8 cellular contexts compared by ENCODE assay signal in the genomic region with DNA sequence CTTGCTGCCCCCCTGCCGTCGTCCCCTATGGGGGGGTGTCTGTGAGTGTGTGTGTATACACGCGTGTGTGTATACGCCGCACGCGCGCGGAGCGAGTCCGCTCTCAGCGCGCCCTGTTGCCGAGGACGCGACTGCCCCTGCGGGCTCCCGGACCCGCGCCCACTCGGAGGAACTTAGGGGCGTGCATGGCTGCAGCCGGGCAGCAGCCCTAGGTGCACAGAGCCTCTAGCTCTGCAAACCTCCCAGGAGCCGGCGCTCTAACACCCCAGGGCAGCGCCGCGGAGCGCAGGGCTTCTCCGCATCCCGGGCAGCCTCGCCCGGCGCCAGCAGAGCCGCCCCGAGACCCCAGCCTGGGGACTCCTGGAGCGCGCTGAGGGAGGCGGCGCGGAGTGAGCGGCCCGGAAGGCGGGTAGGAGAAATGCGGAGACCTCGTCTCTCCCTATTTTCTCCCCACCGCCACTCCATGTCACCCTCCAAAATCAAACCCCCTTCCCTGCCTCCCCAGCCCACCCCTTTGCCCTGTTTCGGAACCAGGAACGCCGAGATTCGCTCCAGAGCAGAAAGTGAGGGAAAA. TPM values are rescaled to one million over a fixed set of nuclear protein-coding genes. Genes with fewer than 3 reads are reported as not detected.
DNase-seq lines count a peak whose midpoint lies in the region; ATAC-seq and TF ChIP-seq lines count a peak whose summit lies in the region.

No MANE protein-coding gene starts in this region.

- H3K4me1 ChIP-seq in CD8-positive, alpha-beta T cell (ENCODE audit: insufficient read depth, low read length) = peaks cover 29% of the 10 kb centered on the region
- peaks cover 47% of the 10 kb centered on the region for H3K4me1 ChIP-seq in Loucy (ENCODE audit: insufficient read depth, low read length, poor library complexity, severe bottlenecking)
- H3K4me1 ChIP-seq in esophagus squamous epithelium = peaks cover 20 to 50% (median 37%) of the 10 kb centered on the region in 3 donors
- H3K4me1 ChIP-seq in vagina = peaks cover 46% of the 10 kb centered on the region

- TF ChIP-seq CTCF in CD8-positive, alpha-beta T cell (IDR thresholded peaks at IDR 0.05) = no peak
- TF ChIP-seq CTCF in Loucy (conservative IDR thresholded peaks at IDR 0.05; ENCODE audit: low read length) (no peak), esophagus squamous epithelium (IDR thresholded peaks at IDR 0.05) (no peak), vagina (IDR thresholded peaks at IDR 0.05) (no peak)

- H3K9me2 ChIP-seq in Loucy (replicated peaks; ENCODE audit: low read depth, low read length) = no peaks in the 10 kb centered on the region

- peak overlapping the region; percentile 94 for H3K4me3 Mint-ChIP-seq in CD8-positive, alpha-beta T cell
- peak overlapping the region; percentile 88 to 100 (median 99) for H3K4me3 Mint-ChIP-seq in naive B cell

- peak; percentile 7 for ATAC-seq in CD8-positive, alpha-beta T cell
- peak; percentile 39 for ATAC-seq in GM19324 (IDR thresholded peaks at IDR 0.05; ENCODE audit: low FRiP score, unreplicated experiment)
- peak; percentile 22 to 23 for ATAC-seq in naive B cell (ENCODE audit: low read depth in 2 of 2)
- no peak for ATAC-seq in HG03457 (IDR thresholded peaks at IDR 0.05; ENCODE audit: unreplicated experiment)

- H2AFZ ChIP-seq in Loucy (ENCODE audit: low read length) = peak overlapping the region; percentile 13; the same call in 1 of the 2 replicates

- peak overlapping the region; percentile 96 for H3K4me2 ChIP-seq in Loucy (ENCODE audit: low read depth, low read length, poor library complexity, severe bottlenecking)

- POLR2A ChIA-PET in CD8-positive, alpha-beta T cell (lab: Charles Lee) = interaction anchor here (0.8 to 4.3 kb wide), 17 partner anchors 8 to 202 kb away, joined by 3 to 13 read pairs (median 5); partner anchors contain the start of gene COQ8A

- peak in 4 of 7 experiments; percentile 52 to 77 (median 56) for DNase-seq in CD8-positive, alpha-beta T cell
- peak; percentile 85 for DNase-seq in activated CD8-positive, alpha-beta memory T cell treated with anti-CD3 and anti-CD28 coated beads for 24 hours
- DNase-seq in esophagus squamous epithelium (lab: John Stamatoyannopoulos, UW) (no peak), naive B cell (peak; percentile 45), vagina (ENCODE audit: extremely low spot score in 2 of 2) (no peak)

- 0 out of 2 replicates have a peak, but pooled peaks cover 4% of the 10 kb centered on the region for H3F3A ChIP-seq in Loucy (ENCODE audit: low read depth)

- TF ChIP-seq POLR2A in esophagus squamous epithelium (IDR thresholded peaks at IDR 0.05) = no peak
- peak in 1 of 2 donors; percentile 14 for TF ChIP-seq POLR2A in vagina (IDR thresholded peaks at IDR 0.05)

- H4K20me1 ChIP-seq in Loucy (ENCODE audit: insufficient read depth, low read length, poor library complexity, severe bottlenecking) = peaks cover 36% of the 10 kb centered on the region

- H3K36me3 Mint-ChIP-seq in CD8-positive, alpha-beta T cell = peaks cover 47% of the 10 kb centered on the region
- H3K36me3 Mint-ChIP-seq in naive B cell = no peaks in the 10 kb centered on the region

- CTCF ChIA-PET in CD8-positive, alpha-beta T cell (lab: Charles Lee) = interaction anchor here (1.0 to 3.1 kb wide), 8 partner anchors 9 to 105 kb away, joined by 3 to 14 read pairs (median 5); no protein-coding TSS in a partner anchor

- peak overlapping the region; percentile 98 for H3K27ac ChIP-seq in CD8-positive, alpha-beta T cell (ENCODE audit: low read depth, low read length)
- H3K27ac ChIP-seq in esophagus squamous epithelium (peak overlapping the region; percentile 86 to 96 (median 92)), vagina (peak overlapping the region; percentile 97)

- peaks cover 26% of the 10 kb centered on the region for H3K36me3 ChIP-seq in CD8-positive, alpha-beta T cell (ENCODE audit: insufficient read depth, low read length)
- H3K36me3 ChIP-seq in Loucy (ENCODE audit: insufficient read depth, low read length) (peaks cover 6% of the 10 kb centered on the region; the same call in 1 of the 2 replicates), esophagus squamous epithelium (peaks cover 0 to 23% (median 10%) of the 10 kb centered on the region in 3 donors), vagina (peaks cover 0 to 11% of the 10 kb centered on the region in 2 donors)

- H3K79me2 ChIP-seq in Loucy (ENCODE audit: insufficient read depth, low read length) = peaks cover 55% of the 10 kb centered on the region

- peaks cover 39% of the 10 kb centered on the region for H3K4me1 Mint-ChIP-seq in CD8-positive, alpha-beta T cell (ENCODE audit: low read depth)
- peaks cover 23 to 57% (median 53%) of the 10 kb centered on the region in 3 donors for H3K4me1 Mint-ChIP-seq in naive B cell

- H3K4me3 ChIP-seq in CD8-positive, alpha-beta T cell (ENCODE audit: low read depth, low read length) = peak overlapping the region; percentile 99
- H3K4me3 ChIP-seq in Loucy (ENCODE audit: low read length, poor library complexity, severe bottlenecking) (peak overlapping the region; percentile 96), esophagus squamous epithelium (peak overlapping the region; percentile 68 to 93 (median 84)), vagina (peak overlapping the region; percentile 87 to 99)

- H3K27me3 ChIP-seq in CD8-positive, alpha-beta T cell (ENCODE audit: insufficient read depth, low read length) = no peaks in the 10 kb centered on the region
- no peaks in the 10 kb centered on the region for H3K27me3 ChIP-seq in Loucy (ENCODE audit: insufficient read depth, low read length, poor library complexity, severe bottlenecking)
- H3K27me3 ChIP-seq in esophagus squamous epithelium = no peaks in the 10 kb centered on the region
- no peaks in the 10 kb centered on the region for H3K27me3 ChIP-seq in vagina

- no peaks in the 10 kb centered on the region for H3K9me3 Mint-ChIP-seq in CD8-positive, alpha-beta T cell
- peaks cover 0 to 2% (median 0%) of the 10 kb centered on the region in 7 donors for H3K9me3 Mint-ChIP-seq in naive B cell

- intact Hi-C loops in CD8-positive, alpha-beta T cell (cut with DNase I, micrococcal nuclease) = loop anchor here (1.0 to 10.0 kb wide), 13 partner anchors 10 to 1346 kb away; partner anchors contain the start of genes ARF1 (in 1 of the 2), COQ8A (in 1 of the 2), H3-3A (in 1 of the 2) and LIN9 (in 1 of the 2)
- intact Hi-C loops in esophagus squamous epithelium (cut with DNase I) = loop anchor here (5.0 to 10.0 kb wide), 2 partner anchors 79 to 94 kb away; no protein-coding TSS in a partner anchor
- intact Hi-C loops in vagina (cut with DNase I) = loop anchor here (5.0 to 10.0 kb wide), 2 partner anchors 76 to 104 kb away; no protein-coding TSS in a partner anchor

- no peaks in the 10 kb centered on the region for H3K9me3 ChIP-seq in CD8-positive, alpha-beta T cell (ENCODE audit: low read length)
- H3K9me3 ChIP-seq in Loucy (ENCODE audit: insufficient read depth, low read depth, low read length) (no peaks in the 10 kb centered on the region), esophagus squamous epithelium (no peaks in the 10 kb centered on the region), vagina (no peaks in the 10 kb centered on the region)

- 0% methylated on average over 5 to 20 of the region's 52 CpGs for WGBS in esophagus squamous epithelium, 2 donors

- H3K27me3 Mint-ChIP-seq in CD8-positive, alpha-beta T cell (ENCODE audit: low read depth) = no peaks in the 10 kb centered on the region
- no peaks in the 10 kb centered on the region for H3K27me3 Mint-ChIP-seq in naive B cell

- peak overlapping the region; percentile 99 for H3K9ac ChIP-seq in Loucy (ENCODE audit: low read depth, low read length, poor library complexity, severe bottlenecking)

- peak overlapping the region; percentile 94 for H3K27ac Mint-ChIP-seq in CD8-positive, alpha-beta T cell
- peak overlapping the region in 5 of 6 donors; percentile 82 to 98 (median 96) for H3K27ac Mint-ChIP-seq in naive B cell

RNA-seq across cellular contexts. Expression of gene ITPKB, which starts 0.6 kb away (rescaled TPM):
- total RNA-seq in CD8-positive, alpha-beta T cell = 100 to 1,000 TPM; 504 to 516 TPM
- total RNA-seq in esophagus squamous epithelium (10 to 100 TPM; 10.7 to 22.3 (median 15.9) TPM), vagina (31.7 TPM)
- 10 to 100 TPM; 24.5 to 48.9 (median 34.1) TPM for polyA plus RNA-seq in naive B cell (ENCODE audit: low read depth in 6 of 6)

Comparison
In these comparisons a context has a peak if more than half of its experiments do, and no peak if none do; other contexts are left out.
1. DNase-seq: peak in CD8-positive, alpha-beta T cell (4 of 7), activated CD8-positive, alpha-beta memory T cell treated with anti-CD3 and anti-CD28 coated beads for 24 hours (single experiment) and naive B cell (single experiment); none in esophagus squamous epithelium (single experiment) and vagina (0 of 2).
2. RNA of gene ITPKB, which starts 0.6 kb away (total RNA-seq): 504 to 516 TPM in CD8-positive, alpha-beta T cell; 31.7 TPM in vagina (single experiment) and 10.7 to 22.3 TPM in esophagus squamous epithelium; every median in the first group is over 10 times any median in the second.
3. Peak in every context shown above with its lines, with median percentiles within 50 percentile points of each other: H3K27ac ChIP-seq and H3K4me3 ChIP-seq.